ENCODE assay signal across 19 cellular contexts in genomic region chr9:1173211-1173610, GRCh38.
A peak's percentile ranks its signal among the peaks of the same experiment; 100 is the strongest.
DNase-seq lines count a peak whose midpoint lies in the region; ATAC-seq and TF ChIP-seq lines count a peak whose summit lies in the region.
"Had no signal": no experiment of that assay in that cellular context is flagged by ENCODE, and none has a peak within 500 bp of the region (broad histone marks: within the 10 kb centered on the region; RNA-seq: fewer than 3 reads in every experiment).

No MANE protein-coding gene starts in this region.

- H3K4me1 Mint-ChIP-seq in MCF 10A (ENCODE audit: insufficient read depth, unreplicated experiment), result no peaks in the 10 kb centered on the region
- H3K4me1 Mint-ChIP-seq in osteocyte (ENCODE audit: unreplicated experiment), result no peaks in the 10 kb centered on the region
- H3K4me1 Mint-ChIP-seq in stimulated activated memory B cell treated with anti-CD40 and anti-IgM and Interleukin-4, amounts not matched to agents 10 μg/mL and 1 μg/mL and 100 μg/mL, for 72 hours, result no peaks in the 10 kb centered on the region
- H3K4me1 Mint-ChIP-seq: stimulated activated naive B cell treated with anti-CD40 and anti-IgM and Interleukin-4, amounts not matched to agents 10 μg/mL and 1 μg/mL and 100 μg/mL, for 72 hours had no signal

- in situ Hi-C loops in T47D (cut with HindIII; ENCODE audit: low pct_unique_long_range_greater_than_20kb, low sequenced_read_pairs), result no loop called here

- H3K9ac ChIP-seq in colonic mucosa (ENCODE audit: low read depth in 2 of 2, low read length in 2 of 2), result no peak overlapping the region
- H3K9ac ChIP-seq: KMS-11 had no signal

- H3K27ac ChIP-seq in colonic mucosa, result no peak overlapping the region
- no peak overlapping the region for H3K27ac ChIP-seq in lower lobe of right lung
- H3K27ac ChIP-seq: ascending aorta, KMS-11, psoas muscle, RWPE1 had no signal

- ATAC-seq in lower lobe of right lung, result peak; percentile 16 to 65
- no peak for ATAC-seq in stimulated activated memory B cell treated with anti-CD40 and anti-IgM and Interleukin-4, amounts not matched to agents 10 μg/mL and 1 μg/mL and 100 μg/mL, for 72 hours
- ATAC-seq: naive thymus-derived CD8-positive, alpha-beta T cell; psoas muscle; stimulated activated naive B cell treated with anti-CD40 and anti-IgM and Interleukin-4, amounts not matched to agents 10 μg/mL and 1 μg/mL and 100 μg/mL, for 72 hours had no signal

- H3K9me3 Mint-ChIP-seq in MCF 10A (ENCODE audit: unreplicated experiment) (no peaks in the 10 kb centered on the region), osteocyte (ENCODE audit: unreplicated experiment) (peaks cover 16% of the 10 kb centered on the region)
- H3K9me3 Mint-ChIP-seq in stimulated activated memory B cell treated with anti-CD40 and anti-IgM and Interleukin-4, amounts not matched to agents 10 μg/mL and 1 μg/mL and 100 μg/mL, for 72 hours, result peaks cover 10% of the 10 kb centered on the region

- no peaks in the 10 kb centered on the region for H3K27me3 ChIP-seq in colonic mucosa
- no peaks in the 10 kb centered on the region for H3K27me3 ChIP-seq in lower lobe of right lung (ENCODE audit: low read depth)
- H3K27me3 ChIP-seq: ascending aorta had no signal

- DNase-seq in T47D (ENCODE audit: low read depth in 1 of 2, low spot score in 1 of 2) (peak; percentile 12 to 78), MCF 10A (ENCODE audit: unreplicated experiment) (no peak), colonic mucosa (peak; percentile 61), lower lobe of right lung (no peak), D341Med (ENCODE audit: low spot score) (no peak), osteocyte (ENCODE audit: extremely low spot score, unreplicated experiment) (no peak), GM10248 (ENCODE audit: extremely low spot score) (no peak)
- DNase-seq: ACHN; activated CD4-positive, alpha-beta T cell treated with anti-CD3 and anti-CD28 coated beads, Interleukin-2, amount 50 U/mL, for 1 hour; activated naive CD4-positive, alpha-beta T cell treated with anti-CD3 and anti-CD28 coated beads for 36 hours; CD4-positive, alpha-beta T cell; naive thymus-derived CD8-positive, alpha-beta T cell; NK-92 treated with Interleukin-12 subunit alpha and Interleukin-12 subunit beta, amount 100 ng/mL, for 24 hours; psoas muscle; stimulated activated naive B cell treated with anti-CD40 and anti-IgM and Interleukin-4, amounts not matched to agents 10 μg/mL and 1 μg/mL and 100 μg/mL, for 72 hours had no signal

- POLR2A ChIA-PET in MCF 10A (lab: Yijun Ruan, JAX), result no interaction called here
- POLR2A ChIA-PET in GM10248 (lab: Yijun Ruan, JAX), result no interaction called here

- intact Hi-C loops in MCF 10A (cut with micrococcal nuclease) (no loop called here), colonic mucosa (cut with DNase I) (no loop called here), lower lobe of right lung (cut with DNase I) (no loop called here)

- H3K36me3 ChIP-seq in colonic mucosa (no peaks in the 10 kb centered on the region), lower lobe of right lung (no peaks in the 10 kb centered on the region)
- H3K36me3 ChIP-seq: ascending aorta had no signal

- H3K27ac Mint-ChIP-seq in MCF 10A (ENCODE audit: low read depth, unreplicated experiment) (no peak overlapping the region), osteocyte (ENCODE audit: unreplicated experiment) (no peak overlapping the region)
- H3K27ac Mint-ChIP-seq in stimulated activated memory B cell treated with anti-CD40 and anti-IgM and Interleukin-4, amounts not matched to agents 10 μg/mL and 1 μg/mL and 100 μg/mL, for 72 hours, result no peak overlapping the region
- H3K27ac Mint-ChIP-seq: activated naive CD4-positive, alpha-beta T cell treated with anti-CD3 and anti-CD28 coated beads for 36 hours; CD4-positive, alpha-beta T cell; naive thymus-derived CD8-positive, alpha-beta T cell; stimulated activated naive B cell treated with anti-CD40 and anti-IgM and Interleukin-4, amounts not matched to agents 10 μg/mL and 1 μg/mL and 100 μg/mL, for 72 hours had no signal

- CTCF ChIA-PET in MCF 10A (lab: Yijun Ruan, JAX) (no interaction called here), GM10248 (lab: Yijun Ruan, JAX) (no interaction called here)

- H3K4me1 ChIP-seq in colonic mucosa (peaks cover 6% of the 10 kb centered on the region), lower lobe of right lung (no peaks in the 10 kb centered on the region)
- H3K4me1 ChIP-seq: ascending aorta, psoas muscle had no signal

- no TSS peak for BruUV-seq in MCF 10A (replicated peaks; lab: Mats Ljungman, UMichigan)

- H3K4me3 ChIP-seq in colonic mucosa, result no peak overlapping the region
- no peak overlapping the region for H3K4me3 ChIP-seq in lower lobe of right lung
- H3K4me3 ChIP-seq: ascending aorta, psoas muscle had no signal

- TF ChIP-seq CTCF in MCF 10A (IDR thresholded peaks at IDR 0.05; ENCODE audit: unreplicated experiment), result no peak
- no peak for TF ChIP-seq CTCF in colonic mucosa (IDR thresholded peaks at IDR 0.05)
- no peak for TF ChIP-seq CTCF in lower lobe of right lung (IDR thresholded peaks at IDR 0.05)
- no peak for TF ChIP-seq CTCF in osteocyte (IDR thresholded peaks at IDR 0.05)
- TF ChIP-seq CTCF in GM10248 (IDR thresholded peaks at IDR 0.05; ENCODE audit: control extremely low read depth, extremely low read depth, low read depth, missing control alignments), result no peak

- H3K36me3 Mint-ChIP-seq in MCF 10A (ENCODE audit: insufficient read depth, unreplicated experiment) (no peaks in the 10 kb centered on the region), osteocyte (ENCODE audit: unreplicated experiment) (no peaks in the 10 kb centered on the region)
- no peaks in the 10 kb centered on the region for H3K36me3 Mint-ChIP-seq in stimulated activated memory B cell treated with anti-CD40 and anti-IgM and Interleukin-4, amounts not matched to agents 10 μg/mL and 1 μg/mL and 100 μg/mL, for 72 hours
- H3K36me3 Mint-ChIP-seq: naive thymus-derived CD8-positive, alpha-beta T cell; stimulated activated naive B cell treated with anti-CD40 and anti-IgM and Interleukin-4, amounts not matched to agents 10 μg/mL and 1 μg/mL and 100 μg/mL, for 72 hours had no signal

- no peaks in the 10 kb centered on the region for H3K9me3 ChIP-seq in colonic mucosa
- H3K9me3 ChIP-seq in lower lobe of right lung, result peaks cover 9% of the 10 kb centered on the region
- H3K9me3 ChIP-seq: psoas muscle had no signal

- H3K27me3 Mint-ChIP-seq in MCF 10A (ENCODE audit: insufficient read depth, unreplicated experiment), result peaks cover 2% of the 10 kb centered on the region
- no peaks in the 10 kb centered on the region for H3K27me3 Mint-ChIP-seq in osteocyte (ENCODE audit: unreplicated experiment)
- H3K27me3 Mint-ChIP-seq in stimulated activated memory B cell treated with anti-CD40 and anti-IgM and Interleukin-4, amounts not matched to agents 10 μg/mL and 1 μg/mL and 100 μg/mL, for 72 hours, result peaks cover 12% of the 10 kb centered on the region

- H3K4me3 Mint-ChIP-seq in MCF 10A (ENCODE audit: unreplicated experiment) (no peak overlapping the region), osteocyte (ENCODE audit: unreplicated experiment) (no peak overlapping the region)
- no peak overlapping the region for H3K4me3 Mint-ChIP-seq in stimulated activated memory B cell treated with anti-CD40 and anti-IgM and Interleukin-4, amounts not matched to agents 10 μg/mL and 1 μg/mL and 100 μg/mL, for 72 hours
- H3K4me3 Mint-ChIP-seq: activated naive CD4-positive, alpha-beta T cell treated with anti-CD3 and anti-CD28 coated beads for 36 hours; CD4-positive, alpha-beta T cell; naive thymus-derived CD8-positive, alpha-beta T cell; stimulated activated naive B cell treated with anti-CD40 and anti-IgM and Interleukin-4, amounts not matched to agents 10 μg/mL and 1 μg/mL and 100 μg/mL, for 72 hours had no signal

Comparison
In these comparisons a context has a peak if more than half of its experiments do, and no peak if none do; other contexts are left out.
1. DNase-seq: peak in T47D (2 of 2) and colonic mucosa (single experiment); none in MCF 10A (single experiment), lower lobe of right lung (single experiment), D341Med (single experiment), osteocyte (single experiment) and GM10248 (single experiment).